28 cellular contexts compared by ENCODE assay signal in genomic region chr6:149433901-149434300, GRCh38.
"Had no signal": no experiment of that assay in that cellular context is flagged by ENCODE, and none has a peak within 500 bp of the region (broad histone marks: within the 10 kb centered on the region; RNA-seq: fewer than 3 reads in every experiment).

No MANE protein-coding gene starts in this region.

- H3K36me3 Mint-ChIP-seq: activated naive CD8-positive, alpha-beta T cell; brain; natural killer cell treated with Interleukin-12 subunit alpha and Interleukin-12 subunit beta and Interleukin-15 and Interleukin-18, amount 100 ng/mL, for 72 hours; type B pancreatic cell had no signal

- H3K36me3 ChIP-seq: adrenal gland, cardiac muscle cell, gastrocnemius medialis, left ventricle myocardium inferior, uterus had no signal

- H3K4me1 ChIP-seq: uterus had no signal

- ATAC-seq: activated CD4-positive, alpha-beta T cell treated with anti-CD3 and anti-CD28 coated beads for 36 hours; activated T-helper 17 cell treated with anti-CD3 and anti-CD28 coated beads, Interleukin-2, amount 50 U/mL, for 72 hours; effector memory CD8-positive, alpha-beta T cell; gastrocnemius medialis; mucosa of descending colon; natural killer cell treated with Interleukin-12 subunit alpha and Interleukin-12 subunit beta and Interleukin-15 and Interleukin-18, amount 100 ng/mL, for 72 hours; right cardiac atrium had no signal

- H2AFZ ChIP-seq: hepatocyte had no signal

- H3K27me3 ChIP-seq: adrenal gland, cardiac muscle cell, gastrocnemius medialis, hepatocyte, uterus had no signal

- H3K27me3 Mint-ChIP-seq: activated CD4-positive, alpha-beta T cell treated with anti-CD3 and anti-CD28 coated beads for 36 hours; activated naive CD8-positive, alpha-beta T cell; activated T-helper 17 cell treated with anti-CD3 and anti-CD28 coated beads, Interleukin-2, amount 50 U/mL, for 72 hours; brain; effector memory CD8-positive, alpha-beta T cell; natural killer cell treated with Interleukin-12 subunit alpha and Interleukin-12 subunit beta and Interleukin-15 and Interleukin-18, amount 100 ng/mL, for 72 hours; stimulated activated naive CD8-positive, alpha-beta T cell treated with anti-CD3 and anti-CD28 coated beads, Interleukin-15, Interleukin-2, amounts not matched to agents 100 ng/mL and 50 ng/mL, for 24 hours had no signal

- H3K79me2 ChIP-seq: hepatocyte had no signal

- H3K4me2 ChIP-seq: hepatocyte had no signal

- H3K27ac ChIP-seq: adrenal gland, cardiac muscle cell, coronary artery, gastrocnemius medialis, hepatocyte, left ventricle myocardium inferior, uterus had no signal

- H3K4me3 ChIP-seq: adrenal gland, cardiac muscle cell, coronary artery, gastrocnemius medialis, hepatocyte, left ventricle myocardium inferior, lung, mucosa of descending colon, uterus had no signal

- DNase-seq: activated CD4-positive, alpha-beta T cell treated with anti-CD3 and anti-CD28 coated beads for 36 hours; activated CD4-positive, alpha-beta T cell treated with anti-CD3 and anti-CD28 coated beads, Interleukin-2, amount 50 U/mL, for 4 hours; activated CD4-positive, CD25-positive, alpha-beta regulatory T cell; activated CD8-positive, alpha-beta memory T cell treated with anti-CD3 and anti-CD28 coated beads, Interleukin-2, amount 50 U/mL, for 4 hours; activated gamma-delta T cell treated with Interleukin-2 at 50 U/mL for 16 hours; activated T-cell treated with anti-CD3 and anti-CD28 coated beads, Interleukin-2, amount 50 U/mL, for 1 hour; adrenal gland; aorta; cerebellar nuclear complex; effector memory CD8-positive, alpha-beta T cell; erythroblast; gastrocnemius medialis; islet precursor cell; left ventricle myocardium inferior; mucosa of descending colon; right cardiac atrium; stimulated activated CD4-positive, alpha-beta T cell treated with anti-CD3 and anti-CD28 coated beads, Interleukin-2, amount 100 ng/mL, for 48 hours; uterus had no signal

- H3K9me3 Mint-ChIP-seq: activated T-helper 17 cell treated with anti-CD3 and anti-CD28 coated beads, Interleukin-2, amount 50 U/mL, for 72 hours; brain; effector memory CD8-positive, alpha-beta T cell; natural killer cell treated with Interleukin-12 subunit alpha and Interleukin-12 subunit beta and Interleukin-15 and Interleukin-18, amount 100 ng/mL, for 72 hours; stimulated activated naive CD8-positive, alpha-beta T cell treated with anti-CD3 and anti-CD28 coated beads, Interleukin-15, Interleukin-2, amounts not matched to agents 100 ng/mL and 50 ng/mL, for 24 hours; type B pancreatic cell had no signal

- H3K4me3 Mint-ChIP-seq: activated CD4-positive, alpha-beta T cell treated with anti-CD3 and anti-CD28 coated beads for 36 hours; activated naive CD8-positive, alpha-beta T cell; activated T-helper 17 cell treated with anti-CD3 and anti-CD28 coated beads, Interleukin-2, amount 50 U/mL, for 72 hours; brain; effector memory CD8-positive, alpha-beta T cell; natural killer cell treated with Interleukin-12 subunit alpha and Interleukin-12 subunit beta and Interleukin-15 and Interleukin-18, amount 100 ng/mL, for 72 hours; stimulated activated naive CD8-positive, alpha-beta T cell treated with anti-CD3 and anti-CD28 coated beads, Interleukin-15, Interleukin-2, amounts not matched to agents 100 ng/mL and 50 ng/mL, for 24 hours; type B pancreatic cell had no signal

- H3K27ac Mint-ChIP-seq: activated CD4-positive, alpha-beta T cell treated with anti-CD3 and anti-CD28 coated beads for 36 hours; activated naive CD8-positive, alpha-beta T cell; activated T-helper 17 cell treated with anti-CD3 and anti-CD28 coated beads, Interleukin-2, amount 50 U/mL, for 72 hours; effector memory CD8-positive, alpha-beta T cell; stimulated activated naive CD8-positive, alpha-beta T cell treated with anti-CD3 and anti-CD28 coated beads, Interleukin-15, Interleukin-2, amounts not matched to agents 100 ng/mL and 50 ng/mL, for 24 hours; type B pancreatic cell had no signal

- H3K9me3 ChIP-seq: adrenal gland, gastrocnemius medialis, left ventricle myocardium inferior, mucosa of descending colon, uterus had no signal
